Comparison of ENCODE assay signal across 1 cellular context in genomic region chr1:201740086-201740541, GRCh38.
TF ChIP-seq lines count a peak whose summit lies in the region.

No MANE protein-coding gene starts in this region.

TF ChIP-seq in H1, 55 proteins besides CTCF, POLR2A, EP300 and RAD21 (continued from another document):
- 0 out of 2 replicates have a peak, but pooled peaks have one; percentile 20 for TF ChIP-seq SP4 (IDR thresholded peaks at IDR 0.05; ENCODE audit: low read length)
- TF ChIP-seq POU5F1 (IDR thresholded peaks at IDR 0.05; ENCODE audit: low read depth, low read length): no peak
- peak; percentile 26 for TF ChIP-seq EZH2 (IDR thresholded peaks at IDR 0.05; ENCODE audit: low read depth, low read length, severe bottlenecking)
